14 cellular contexts compared by ENCODE assay signal in genomic region chr2:240960963-240961876, GRCh38. TPM values are rescaled to one million over a fixed set of nuclear protein-coding genes. Genes with fewer than 3 reads are reported as not detected.
DNase-seq lines count a peak whose midpoint lies in the region; ATAC-seq and TF ChIP-seq lines count a peak whose summit lies in the region.
"Had no signal": no experiment of that assay in that cellular context is flagged by ENCODE, and none has a peak within 500 bp of the region (broad histone marks: within the 10 kb centered on the region; RNA-seq: fewer than 3 reads in every experiment).

No MANE protein-coding gene starts in this region.

- no peaks in the 10 kb centered on the region for H3K9me3 ChIP-seq in right atrium auricular region

- H3K27ac ChIP-seq in right atrium auricular region (no peak overlapping the region), brain microvascular endothelial cell (no peak overlapping the region)

- DNase-seq in GM13976 (ENCODE audit: low spot score) (peak; percentile 27), RPMI8226 (peak; percentile 33), right atrium auricular region (ENCODE audit: low spot score) (peak; percentile 59), sciatic nerve (ENCODE audit: low spot score) (peak; percentile 58), ecto neural progenitor cell (ENCODE audit: low spot score) (no peak), brain microvascular endothelial cell (no peak)
- DNase-seq in activated CD4-positive, alpha-beta T cell treated with anti-CD3 and anti-CD28 coated beads, Interleukin-2, amount 50 U/mL, for 48 hours: no peak
- DNase-seq: amniotic stem cell; CD4-positive, alpha-beta memory T cell; stimulated activated CD4-positive, alpha-beta T cell treated with anti-CD3 and anti-CD28 coated beads, Interleukin-4, amount 100 ng/mL, for 1 hour had no signal

- H3K36me3 ChIP-seq in right atrium auricular region: no peaks in the 10 kb centered on the region
- H3K36me3 ChIP-seq in brain microvascular endothelial cell (replicated peaks): no peaks in the 10 kb centered on the region

- intact Hi-C loops in sciatic nerve (cut with DNase I): loop anchor here (10.0 kb wide), 1 partner anchor 1526 kb away; no protein-coding TSS in a partner anchor

- TF ChIP-seq CTCF in GM13976 (IDR thresholded peaks at IDR 0.05; ENCODE audit: borderline replicate concordance, control extremely low read depth, extremely low read depth, insufficient read depth, missing control alignments): no peak
- TF ChIP-seq CTCF in right atrium auricular region (IDR thresholded peaks at IDR 0.05): no peak
- no peak for TF ChIP-seq CTCF in brain microvascular endothelial cell (IDR thresholded peaks at IDR 0.05; ENCODE audit: low read depth, low read length, missing control alignments)

- H3K27me3 ChIP-seq in right atrium auricular region: no peaks in the 10 kb centered on the region
- H3K27me3 ChIP-seq in brain microvascular endothelial cell (replicated peaks): peaks cover 12% of the 10 kb centered on the region

- peak; percentile 46 for ATAC-seq in sciatic nerve
- no peak for ATAC-seq in HG03039 (IDR thresholded peaks at IDR 0.05; ENCODE audit: unreplicated experiment)

- H3K4me3 ChIP-seq in right atrium auricular region: no peak overlapping the region
- H3K4me3 ChIP-seq in brain microvascular endothelial cell (ENCODE audit: low read depth, low read length): no peak overlapping the region

- in situ Hi-C loops in GM13976 (cut with MboI; ENCODE audit: low sequenced_read_pairs, unreplicated experiment): no loop called here
- in situ Hi-C loops in brain microvascular endothelial cell (cut with HindIII; ENCODE audit: low pct_ligation_motif_present, low sequenced_read_pairs): no loop called here

- peaks cover 0 to 32% of the 10 kb centered on the region in 2 donors for H3K4me1 ChIP-seq in right atrium auricular region

RNA-seq across cellular contexts. Expression of gene SNED1, which starts 37.2 kb away (rescaled TPM):
- total RNA-seq in right atrium auricular region: 10 to 100 TPM in 1 of 2 donors, 1 to 10 TPM in 1; 9.9 to 16.4 TPM
- 148 TPM for total RNA-seq in sciatic nerve

RNA-seq across cellular contexts. Expression of gene CROCC2, which starts 55.1 kb away (rescaled TPM):
- not detected for total RNA-seq in right atrium auricular region
- 0.18 TPM for total RNA-seq in sciatic nerve
- total RNA-seq: activated CD8-positive, alpha-beta memory T cell treated with anti-CD3 and anti-CD28 coated beads for 36 hours; CD4-positive, alpha-beta memory T cell; endothelial cell of umbilical vein; subcutaneous adipose tissue had no signal

Comparison
In these comparisons a context has a peak if more than half of its experiments do, and no peak if none do; other contexts are left out.
1. DNase-seq: peak in GM13976 (single experiment), RPMI8226 (single experiment), right atrium auricular region (single experiment) and sciatic nerve (single experiment); none in activated CD4-positive, alpha-beta T cell treated with anti-CD3 and anti-CD28 coated beads, Interleukin-2, amount 50 U/mL, for 48 hours (0 of 2), ecto neural progenitor cell (single experiment) and brain microvascular endothelial cell (single experiment).